Comparison of ENCODE assay signal across 9 cellular contexts in the genomic region with DNA sequence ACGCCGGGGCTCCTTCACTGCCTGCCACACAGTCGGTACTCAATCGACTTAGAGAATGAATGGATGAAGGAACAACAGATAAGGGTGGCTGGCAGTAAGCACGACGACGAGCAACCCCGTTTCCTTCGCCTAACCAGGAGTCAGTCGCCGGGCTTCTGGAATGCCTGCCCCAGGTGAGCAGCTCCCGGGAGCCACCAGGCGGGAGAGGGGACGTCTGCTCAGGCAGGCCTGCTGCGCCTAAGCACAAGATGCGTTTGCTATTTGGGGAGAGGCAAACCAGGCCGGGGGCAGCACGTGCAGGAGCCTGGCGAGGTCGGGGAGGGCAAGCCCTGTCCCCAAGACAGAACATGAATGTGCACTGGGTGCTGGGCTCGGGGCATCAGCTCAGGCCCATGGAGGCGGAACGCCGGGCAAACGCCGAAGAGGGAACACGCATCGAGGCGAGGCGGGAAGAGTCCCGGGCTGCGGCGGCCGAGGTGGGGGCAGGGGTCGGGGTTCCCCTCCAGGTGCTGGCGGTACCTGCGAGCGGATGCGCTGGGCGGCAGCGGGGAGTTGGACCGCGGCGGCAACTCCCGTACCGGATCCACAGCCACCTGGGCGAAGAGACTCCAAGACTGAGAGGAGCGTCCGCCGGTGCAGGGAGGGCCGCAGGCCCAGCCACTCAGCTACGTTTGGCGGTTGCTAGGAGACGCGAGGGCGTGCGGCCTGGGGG. TPM values are rescaled to one million over a fixed set of nuclear protein-coding genes. Genes with fewer than 3 reads are reported as not detected.
DNase-seq lines count a peak whose midpoint lies in the region; ATAC-seq and TF ChIP-seq lines count a peak whose summit lies in the region.
"Had no signal": no experiment of that assay in that cellular context is flagged by ENCODE, and none has a peak within 500 bp of the region (broad histone marks: within the 10 kb centered on the region; RNA-seq: fewer than 3 reads in every experiment).

A gene with protein sequence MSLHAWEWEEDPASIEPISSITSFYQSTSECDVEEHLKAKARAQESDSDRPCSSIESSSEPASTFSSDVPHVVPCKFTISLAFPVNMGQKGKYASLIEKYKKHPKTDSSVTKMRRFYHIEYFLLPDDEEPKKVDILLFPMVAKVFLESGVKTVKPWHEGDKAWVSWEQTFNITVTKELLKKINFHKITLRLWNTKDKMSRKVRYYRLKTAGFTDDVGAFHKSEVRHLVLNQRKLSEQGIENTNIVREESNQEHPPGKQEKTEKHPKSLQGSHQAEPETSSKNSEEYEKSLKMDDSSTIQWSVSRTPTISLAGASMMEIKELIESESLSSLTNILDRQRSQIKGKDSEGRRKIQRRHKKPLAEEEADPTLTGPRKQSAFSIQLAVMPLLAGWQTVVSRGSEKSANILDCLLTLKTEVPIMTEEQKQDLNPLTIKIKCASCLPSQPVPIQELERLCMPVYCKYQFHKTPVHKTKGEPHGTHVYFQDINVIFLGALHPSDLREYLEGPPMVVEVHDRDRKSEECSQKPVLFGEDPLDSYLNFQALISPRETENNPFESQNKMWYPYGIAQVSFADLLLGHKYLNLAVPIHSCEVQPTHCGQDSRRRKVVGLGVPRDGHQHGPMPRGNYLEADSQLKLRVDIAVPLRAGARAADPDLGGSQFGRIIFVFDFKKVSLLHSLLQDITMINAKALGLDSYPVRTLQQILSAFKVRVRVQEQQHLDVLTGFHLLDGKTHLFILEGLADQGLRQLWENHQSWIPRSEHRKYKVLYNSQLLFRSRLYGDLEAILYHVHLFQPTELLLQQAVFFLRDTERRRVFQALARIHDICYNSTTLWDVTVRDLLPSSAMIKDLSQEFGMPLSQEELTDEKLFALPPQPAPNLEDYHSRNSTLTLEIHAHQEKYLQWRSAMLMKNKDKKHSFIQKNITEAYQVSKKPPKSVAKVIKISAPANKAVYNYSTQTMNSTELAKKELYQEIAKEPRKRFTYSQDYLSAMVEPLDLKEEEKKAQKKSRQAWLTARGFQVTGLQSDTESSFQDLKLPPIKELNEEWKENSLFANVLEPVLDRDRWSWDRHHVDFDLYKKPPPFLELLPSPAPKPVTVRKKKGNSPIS (minus strand): TSS at position 616 of the 712 bp plus-strand sequence. CDS start 772 bp downstream, outside the sequence.

- H3K27ac Mint-ChIP-seq in H9: peak within 1 kb of the TSS in 1 of 3 experiments; percentile 71; a peak in 2 of 7 replicates
- peak within 1 kb of the TSS; percentile 87 for H3K27ac Mint-ChIP-seq in T-helper 17 cell

- H3K9ac ChIP-seq in H9 (ENCODE audit: extremely low read depth, insufficient read length, low read length): no peak within 1 kb of the TSS

- H2BK12ac ChIP-seq in H9 (ENCODE audit: insufficient read length, low read depth, low read length): no peak within 1 kb of the TSS

- peak within 1 kb of the TSS; percentile 67 to 81 for H3K4me3 Mint-ChIP-seq in H9
- H3K4me3 Mint-ChIP-seq in T-helper 17 cell: peak within 1 kb of the TSS; percentile 83

- H3K4me2 ChIP-seq in H9 (ENCODE audit: insufficient read depth, insufficient read length, low read length): peak within 1 kb of the TSS; percentile 69

- peaks cover 7% of the 10 kb centered on the region; the same call in 1 of the 2 replicates for H3K27me3 ChIP-seq in H9 (ENCODE audit: insufficient read depth, low read length)
- no peaks in the 10 kb centered on the region for H3K27me3 ChIP-seq in uterus

- peak within 1 kb of the TSS; percentile 63 for H3K18ac ChIP-seq in H9 (ENCODE audit: insufficient read length, low read depth, low read length)

- H3K9me3 Mint-ChIP-seq in H9: no peaks in the 10 kb centered on the region

- H4K91ac ChIP-seq in H9 (ENCODE audit: insufficient read length, low read depth, low read length): no peak within 1 kb of the TSS

- H3K79me2 ChIP-seq in H9 (ENCODE audit: insufficient read depth, low read length): no peaks in the 10 kb centered on the region

- H3K36me3 Mint-ChIP-seq in H9 (ENCODE audit: insufficient read depth in 1 of 3, low read depth in 3 of 3) (no peaks in the 10 kb centered on the region; a peak in 1 of 7 replicates), T-helper 17 cell (ENCODE audit: low read depth) (no peaks in the 10 kb centered on the region)

- no peak for TF ChIP-seq POLR2A in uterus (IDR thresholded peaks at IDR 0.05)

- H3K56ac ChIP-seq in H9 (ENCODE audit: insufficient read length, low read depth, low read length): no peak within 1 kb of the TSS

- H3K4ac ChIP-seq in H9 (ENCODE audit: low read depth, low read length): no peak within 1 kb of the TSS

- H4K5ac ChIP-seq in H9 (ENCODE audit: insufficient read length, low read depth, low read length): no peak within 1 kb of the TSS

- no peak within 1 kb of the TSS for H3K23ac ChIP-seq in H9 (ENCODE audit: insufficient read length, low read depth, low read length)

- H2BK20ac ChIP-seq in H9 (ENCODE audit: low read depth, low read length, poor library complexity, severe bottlenecking): no peak within 1 kb of the TSS

- ATAC-seq in T-helper 17 cell: peak; percentile 98

- H2AK5ac ChIP-seq in H9 (ENCODE audit: insufficient read length, low read length): no peak within 1 kb of the TSS

- no peak within 1 kb of the TSS for H2BK5ac ChIP-seq in H9 (ENCODE audit: insufficient read length, low read length)

- no peaks in the 10 kb centered on the region for H3K36me3 ChIP-seq in uterus

- H3K4me3 ChIP-seq in uterus: peak within 1 kb of the TSS; percentile 13 to 37

- no peaks in the 10 kb centered on the region for H3K79me1 ChIP-seq in H9 (ENCODE audit: insufficient read depth, low read depth, low read length, poor library complexity, severe bottlenecking)

- DNase-seq in DMS153 treated with DMSO at 0.1 percent for 48 hours (lab: John Stamatoyannopoulos, UW; ENCODE audit: unreplicated experiment) (peak; percentile 81), H9 (peak; percentile 95), NCI-H1092 treated with DMSO at 0.1 percent for 48 hours (lab: John Stamatoyannopoulos, UW) (peak; percentile 87), T-helper 17 cell (peak; percentile 85 to 89 (median 88)), amygdala (lab: John Stamatoyannopoulos, UW) (peak in 46 of 56 donors; percentile 11 to 87 (median 65)), hippocampal formation (lab: John Stamatoyannopoulos, UW) (peak; percentile 53 to 63), renal cortical epithelial cell (ENCODE audit: low read depth) (peak; percentile 52), uterus (peak; percentile 87 to 92)

- no peak within 1 kb of the TSS for H2BK15ac ChIP-seq in H9 (ENCODE audit: low read depth, low read length)

- H2BK120ac ChIP-seq in H9 (ENCODE audit: low read depth, low read length, poor library complexity, severe bottlenecking): no peak within 1 kb of the TSS

- intact Hi-C loops in uterus (cut with DNase I; ENCODE audit: low total_unique reads): no loop called here

- H4K8ac ChIP-seq in H9 (replicated peaks; ENCODE audit: insufficient read length, low read depth, low read length): no peak within 1 kb of the TSS

- H3K4me1 Mint-ChIP-seq in H9 (peaks cover 16 to 24% of the 10 kb centered on the region in 2 experiments), T-helper 17 cell (peaks cover 15% of the 10 kb centered on the region)

- H3K14ac ChIP-seq in H9 (ENCODE audit: insufficient read depth, low read length): peak within 1 kb of the TSS; percentile 86; the same call in 1 of the 2 replicates

- H3K9me3 ChIP-seq in H9 (ENCODE audit: control insufficient read depth, low read depth, low read length) (no peaks in the 10 kb centered on the region), T-helper 17 cell (ENCODE audit: control insufficient read depth, low read length, poor library complexity, severe bottlenecking) (no peaks in the 10 kb centered on the region), uterus (no peaks in the 10 kb centered on the region)

- TF ChIP-seq CTCF in H9 (conservative IDR thresholded peaks at IDR 0.05): no peak
- TF ChIP-seq CTCF in uterus (IDR thresholded peaks at IDR 0.05): no peak

- H3K27ac ChIP-seq in H9 (ENCODE audit: insufficient read length, low read depth, low read length): no peak within 1 kb of the TSS
- H3K27ac ChIP-seq in uterus: no peak within 1 kb of the TSS

- H3K23me2 ChIP-seq in H9 (ENCODE audit: insufficient read length, low read depth, low read length, poor library complexity, severe bottlenecking): peaks cover 9% of the 10 kb centered on the region

- H3K27me3 Mint-ChIP-seq in H9 (ENCODE audit: low read depth) (peaks cover 66% of the 10 kb centered on the region), T-helper 17 cell (no peaks in the 10 kb centered on the region)

- no peak within 1 kb of the TSS for H3T11ph ChIP-seq in H9 (ENCODE audit: low read length)

- no peak within 1 kb of the TSS for H2AFZ ChIP-seq in H9 (ENCODE audit: low read length)

- no CpG with 5 or more reads among the region's 57 CpGs for WGBS in H9 (ENCODE audit: extremely low coverage, insufficient read length, low lambda C conversion rate)

- H4K20me1 ChIP-seq in H9 (ENCODE audit: control insufficient read depth, insufficient read depth, insufficient read length): no peaks in the 10 kb centered on the region

- H3K4me1 ChIP-seq in H9 (ENCODE audit: insufficient read depth, low read length): no peaks in the 10 kb centered on the region; the same call in 1 of the 2 replicates
- H3K4me1 ChIP-seq in uterus: no peaks in the 10 kb centered on the region

RNA-seq across cellular contexts. Expression of the gene that starts here (rescaled TPM):
- total RNA-seq in H9 (2021): 0.92 and 1.2 TPM in 2 replicates
- total RNA-seq in T-helper 17 cell: under 1 TPM; 0.15 to 0.37 TPM
- total RNA-seq in renal cortical epithelial cell: 0.15 TPM in 1 of 2 replicates, not detected in the other
- total RNA-seq in uterus: 1 to 10 TPM in 2 of 4 donors, under 1 TPM in 1, not detected in 1; 0.95 to 3.5 (median 2.1) TPM
- total RNA-seq: T-helper 1 cell treated with Interleukin-12 subunit alpha and Interleukin-12 subunit beta and Interleukin-4 antibody, amounts not matched to agents 30 ng/mL and 1 ng/mL, for 36 hours had no signal

Comparison
In these comparisons a context has a peak if more than half of its experiments do, and no peak if none do; other contexts are left out.
1. Peak in DNase-seq and ATAC-seq in T-helper 17 cell; RNA of the gene not detected or under 1 TPM.
2. Peak in DNase-seq in renal cortical epithelial cell; RNA of the gene not detected or under 1 TPM.